ENCODE assay signal across 15 cellular contexts in genomic region chr5:178357127-178357526, GRCh38.
A peak's percentile ranks its signal among the peaks of the same experiment; 100 is the strongest.
DNase-seq lines count a peak whose midpoint lies in the region; ATAC-seq, FAIRE-seq and TF ChIP-seq lines count a peak whose summit lies in the region.
"Had no signal": no experiment of that assay in that cellular context is flagged by ENCODE, and none has a peak within 500 bp of the region (broad histone marks: within the 10 kb centered on the region; RNA-seq: fewer than 3 reads in every experiment).

No MANE protein-coding gene starts in this region.

- H3K27me3 Mint-ChIP-seq in GM23338 (ENCODE audit: insufficient read depth, low read depth, poor library complexity) (peaks cover 9% of the 10 kb centered on the region), chondrocyte (ENCODE audit: low read depth) (peaks cover 41% of the 10 kb centered on the region)

- no peaks in the 10 kb centered on the region for H4K20me1 ChIP-seq in GM23338 (replicated peaks; ENCODE audit: insufficient read depth)
- H4K20me1 ChIP-seq in PC-9 (ENCODE audit: insufficient read depth) = no peaks in the 10 kb centered on the region

- H3K79me2 ChIP-seq in GM23338 (replicated peaks; ENCODE audit: insufficient read depth) = no peaks in the 10 kb centered on the region
- H3K79me2 ChIP-seq in trophoblast cell (ENCODE audit: control insufficient read depth, insufficient read depth, low read length, poor library complexity) = no peaks in the 10 kb centered on the region
- H3K79me2 ChIP-seq in PC-9 (ENCODE audit: low read depth) = no peaks in the 10 kb centered on the region

- H4K8ac ChIP-seq in trophoblast cell (ENCODE audit: low read depth, low read length) = no peak overlapping the region

- no peak overlapping the region for H3K4ac ChIP-seq in trophoblast cell (ENCODE audit: low read depth, low read length)

- H3K4me2 ChIP-seq in GM23338 (peak overlapping the region; percentile 65), trophoblast cell (ENCODE audit: low read length) (peak overlapping the region; percentile 55), PC-9 (no peak overlapping the region)

- intact Hi-C loops in thyroid gland (cut with DNase I) = no loop called here
- intact Hi-C loops in PC-9 (cut with micrococcal nuclease; ENCODE audit: unreplicated experiment) = no loop called here

- H3K9me3 ChIP-seq in iPS-20b (ENCODE audit: insufficient read depth, low read depth, low read length) = no peaks in the 10 kb centered on the region
- peaks cover 4% of the 10 kb centered on the region for H3K9me3 ChIP-seq in trophoblast cell (ENCODE audit: insufficient read depth, low read depth, low read length)
- no peaks in the 10 kb centered on the region for H3K9me3 ChIP-seq in thyroid gland
- H3K9me3 ChIP-seq in PC-9 (ENCODE audit: insufficient read depth, low read depth) = no peaks in the 10 kb centered on the region
- H3K9me3 ChIP-seq: upper lobe of left lung had no signal

- H3K36me3 Mint-ChIP-seq in GM23338 (ENCODE audit: low read depth) = no peaks in the 10 kb centered on the region
- no peaks in the 10 kb centered on the region for H3K36me3 Mint-ChIP-seq in chondrocyte (ENCODE audit: low read depth)
- H3K36me3 Mint-ChIP-seq: brain had no signal

- no peak overlapping the region for H2BK12ac ChIP-seq in trophoblast cell (ENCODE audit: low read length)

- H3K9ac ChIP-seq in iPS-20b (ENCODE audit: low read depth, low read length) = peak overlapping the region; percentile 9; the same call in 1 of the 2 replicates
- no peak overlapping the region for H3K9ac ChIP-seq in trophoblast cell (ENCODE audit: low read length)

- ATAC-seq in GM23338 (peak; percentile 73), GM18517 (IDR thresholded peaks at IDR 0.05; ENCODE audit: unreplicated experiment) (no peak)
- ATAC-seq: K562 had no signal

- CTCF ChIA-PET in PC-9 (lab: Charles Lee) = no interaction called here

- H3K27ac Mint-ChIP-seq in GM23338 = peak overlapping the region; percentile 35; the same call in 1 of the 2 replicates
- no peak overlapping the region for H3K27ac Mint-ChIP-seq in chondrocyte (ENCODE audit: unreplicated experiment)

- POLR2A ChIA-PET in PC-9 (lab: Charles Lee; ENCODE audit: unreplicated experiment) = no interaction called here

- WGBS in trophoblast cell (ENCODE audit: extremely low coverage, insufficient coverage, insufficient read length) = no CpG with 5 or more reads among the region's 13 CpGs
- WGBS in thyroid gland, 2 donors = 59 to 65% methylated on average over 6 to 13 of the region's 13 CpGs

- DNase-seq in GM23338 (ENCODE audit: low spot score) (peak; percentile 55), chondrocyte (ENCODE audit: low spot score) (peak; percentile 41), trophoblast cell (peak in 1 of 2 donors; percentile 18), thyroid gland (no peak), PC-9 (no peak), GM19239 (ENCODE audit: insufficient read length, low spot score) (no peak)
- DNase-seq: activated CD4-positive, alpha-beta T cell treated with anti-CD3 and anti-CD28 coated beads for 1 hour; NCI-H2081 treated with DMSO at 0.1 percent for 48 hours had no signal

- TF ChIP-seq POLR2A in thyroid gland (IDR thresholded peaks at IDR 0.05) = no peak

- FAIRE-seq in GM19239 (lab: Jason Lieb, UNC) = no peak
- FAIRE-seq: H54, RCC 7860 had no signal

- H3K27me3 ChIP-seq in GM23338 (ENCODE audit: insufficient read depth) (no peaks in the 10 kb centered on the region), iPS-20b (ENCODE audit: insufficient read depth, low read length) (no peaks in the 10 kb centered on the region), trophoblast cell (ENCODE audit: insufficient read depth, low read length) (no peaks in the 10 kb centered on the region), thyroid gland (no peaks in the 10 kb centered on the region), PC-9 (ENCODE audit: insufficient read depth, low read depth) (peaks cover 87% of the 10 kb centered on the region)
- H3K27me3 ChIP-seq: upper lobe of left lung had no signal

- H3K4me3 Mint-ChIP-seq in GM23338 (peak overlapping the region; percentile 62), chondrocyte (ENCODE audit: unreplicated experiment) (no peak overlapping the region)

- H3F3A ChIP-seq in GM23338 (replicated peaks; ENCODE audit: low read depth) = peaks cover 18% of the 10 kb centered on the region
- no peaks in the 10 kb centered on the region for H3F3A ChIP-seq in PC-9 (ENCODE audit: insufficient read depth, low read depth)

- H3K9me2 ChIP-seq in GM23338 (ENCODE audit: insufficient read depth) = no peaks in the 10 kb centered on the region
- no peaks in the 10 kb centered on the region for H3K9me2 ChIP-seq in PC-9 (ENCODE audit: insufficient read depth)

- no TSS peak for BruUV-seq in PC-9 (replicated peaks; lab: Mats Ljungman, UMichigan)

- no peak overlapping the region for H2AK5ac ChIP-seq in trophoblast cell (ENCODE audit: low read length)

- no peak overlapping the region for H3K14ac ChIP-seq in trophoblast cell (ENCODE audit: low read length)

- H2AFZ ChIP-seq in GM23338 (peak overlapping the region; percentile 64; the same call in 1 of the 2 replicates), trophoblast cell (ENCODE audit: insufficient read depth, low read length, poor library complexity) (no peak overlapping the region), PC-9 (no peak overlapping the region)

- TF ChIP-seq CTCF in GM23338 (conservative IDR thresholded peaks at IDR 0.05; ENCODE audit: low read depth in 2 of 2) (no peak), chondrocyte (IDR thresholded peaks at IDR 0.05) (no peak), thyroid gland (IDR thresholded peaks at IDR 0.05) (no peak), PC-9 (conservative IDR thresholded peaks at IDR 0.05) (no peak)

- H3K36me3 ChIP-seq in GM23338 (ENCODE audit: insufficient read depth) = no peaks in the 10 kb centered on the region
- no peaks in the 10 kb centered on the region for H3K36me3 ChIP-seq in iPS-20b (ENCODE audit: insufficient read depth, low read depth, low read length)
- H3K36me3 ChIP-seq in trophoblast cell (ENCODE audit: control insufficient read depth in 1 of 2, insufficient read depth in 2 of 2, low read length in 2 of 2) = no peaks in the 10 kb centered on the region
- H3K36me3 ChIP-seq in thyroid gland = no peaks in the 10 kb centered on the region
- no peaks in the 10 kb centered on the region for H3K36me3 ChIP-seq in PC-9 (ENCODE audit: low read depth)
- H3K36me3 ChIP-seq: upper lobe of left lung had no signal

- H3K4me3 ChIP-seq in GM23338 (peak overlapping the region; percentile 21; the same call in 1 of the 2 replicates), iPS-20b (ENCODE audit: low read length) (peak overlapping the region; percentile 53), trophoblast cell (ENCODE audit: low read depth, low read length) (no peak overlapping the region), thyroid gland (replicated peaks in 1 of 3) (no peak overlapping the region), PC-9 (no peak overlapping the region)
- H3K4me3 ChIP-seq: K562, upper lobe of left lung had no signal

- H4K91ac ChIP-seq in trophoblast cell (ENCODE audit: low read depth, low read length) = no peak overlapping the region

- peaks cover 49% of the 10 kb centered on the region for H3K4me1 Mint-ChIP-seq in GM23338
- peaks cover 18% of the 10 kb centered on the region for H3K4me1 Mint-ChIP-seq in chondrocyte (ENCODE audit: low read depth)

- H3K9me3 Mint-ChIP-seq in GM23338 (no peaks in the 10 kb centered on the region), chondrocyte (ENCODE audit: low read depth) (no peaks in the 10 kb centered on the region)

- no peak overlapping the region for H2BK120ac ChIP-seq in trophoblast cell (ENCODE audit: insufficient read depth, low read length, poor library complexity)

- no peak overlapping the region for H2BK5ac ChIP-seq in trophoblast cell (ENCODE audit: low read depth, low read length, poor library complexity)

- H3K27ac ChIP-seq in GM23338 (ENCODE audit: low read depth) (peak overlapping the region; percentile 33; the same call in 1 of the 2 replicates), iPS-20b (ENCODE audit: low read length) (no peak overlapping the region), trophoblast cell (ENCODE audit: low read depth, low read length) (peak overlapping the region; percentile 61), thyroid gland (no peak overlapping the region), PC-9 (no peak overlapping the region)
- H3K27ac ChIP-seq: upper lobe of left lung had no signal

- H3K18ac ChIP-seq in trophoblast cell (ENCODE audit: low read length) = no peak overlapping the region

- H3K4me1 ChIP-seq in GM23338 (ENCODE audit: insufficient read depth) = peaks cover 20% of the 10 kb centered on the region
- H3K4me1 ChIP-seq in iPS-20b (ENCODE audit: insufficient read depth, low read length) = peaks cover 23% of the 10 kb centered on the region
- H3K4me1 ChIP-seq in trophoblast cell (ENCODE audit: control insufficient read depth in 1 of 2, insufficient read depth in 2 of 2, low read length in 2 of 2) = peaks cover 14 to 16% of the 10 kb centered on the region in 2 experiments
- peaks cover 9 to 12% of the 10 kb centered on the region in 2 donors for H3K4me1 ChIP-seq in thyroid gland
- no peaks in the 10 kb centered on the region for H3K4me1 ChIP-seq in PC-9 (replicated peaks; ENCODE audit: insufficient read depth)

- no peak overlapping the region for H3K23ac ChIP-seq in trophoblast cell (ENCODE audit: low read length)

- H4K12ac ChIP-seq in trophoblast cell (ENCODE audit: low read depth, low read length) = no peak overlapping the region

- H3K79me1 ChIP-seq in trophoblast cell (ENCODE audit: low read length) = peaks cover 6% of the 10 kb centered on the region

TF ChIP-seq in GM23338, 12 proteins besides CTCF, POLR2A, EP300 and RAD21 (continues in another document):
- TF ChIP-seq CREB1 (CRISPR knock-in tag; IDR thresholded peaks at IDR 0.05; ENCODE audit: low read depth) = peak; percentile 11; the same call in 1 of the 2 replicates

Comparison
In these comparisons a context has a peak if more than half of its experiments do, and no peak if none do; other contexts are left out.
1. DNase-seq: peak in GM23338 (single experiment) and chondrocyte (single experiment); none in thyroid gland (0 of 2), PC-9 (0 of 2) and GM19239 (single experiment).
2. H3K27ac ChIP-seq: peak in GM23338 (single experiment) and trophoblast cell (single experiment); none in iPS-20b (single experiment), thyroid gland (0 of 3) and PC-9 (single experiment).
3. H3K4me3 ChIP-seq: peak in GM23338 (single experiment) and iPS-20b (single experiment); none in trophoblast cell (single experiment), thyroid gland (0 of 3) and PC-9 (single experiment).